10 cellular contexts compared by ENCODE assay signal in the genomic region with DNA sequence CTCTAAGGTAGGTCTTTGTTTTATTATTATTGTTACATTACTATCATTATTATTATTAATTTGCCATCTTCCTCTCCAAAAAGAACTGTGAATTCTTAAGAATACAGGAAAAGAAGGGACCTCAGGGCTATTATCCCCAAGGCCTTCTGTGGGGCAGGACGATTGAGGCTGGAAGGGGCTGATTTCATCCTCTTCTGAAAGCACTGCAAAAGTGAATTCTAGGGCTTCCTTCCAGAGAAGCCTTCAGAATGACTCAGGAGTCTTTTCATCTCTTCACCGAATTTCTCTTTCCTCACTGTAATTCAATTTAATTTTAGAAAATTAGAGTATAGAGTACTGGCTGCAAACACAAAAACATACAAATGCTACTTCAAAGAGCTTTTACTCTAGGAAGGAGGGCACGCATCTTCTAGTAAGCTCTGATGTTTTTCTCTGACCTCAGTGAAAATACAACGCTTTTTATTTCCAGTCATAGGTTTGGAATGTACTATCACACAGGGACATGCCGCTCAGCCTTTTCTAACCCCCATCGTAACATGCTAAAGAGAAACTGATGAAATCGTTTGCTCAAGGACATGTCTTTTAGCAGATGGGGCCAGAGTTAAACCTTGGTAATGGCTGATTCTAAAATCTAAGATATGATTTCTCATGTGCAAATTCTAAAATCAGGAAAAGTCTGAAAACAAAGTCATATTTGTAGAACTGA.
DNase-seq lines count a peak whose midpoint lies in the region; ATAC-seq and TF ChIP-seq lines count a peak whose summit lies in the region.
"Had no signal": no experiment of that assay in that cellular context is flagged by ENCODE, and none has a peak within 500 bp of the region (broad histone marks: within the 10 kb centered on the region; RNA-seq: fewer than 3 reads in every experiment).

No MANE protein-coding gene starts in this region.

- H4K20me1 ChIP-seq in HCT116 (ENCODE audit: insufficient read depth) (no peaks in the 10 kb centered on the region), hepatocyte (ENCODE audit: insufficient read depth, poor library complexity, severe bottlenecking) (no peaks in the 10 kb centered on the region)

- ATAC-seq in HCT116 (peak; percentile 77), HG02885 (IDR thresholded peaks at IDR 0.05; ENCODE audit: poor library complexity, unreplicated experiment) (no peak)

- peak overlapping the region; percentile 16; the same call in 1 of the 2 replicates for H3K9ac ChIP-seq in HCT116 (ENCODE audit: low read length)

- RAD21 ChIA-PET in HCT116 (lab: Charles Lee; ENCODE audit: low non-redundant PET in 1 of 2, low total read pairs in 2 of 2, uncharacterized antibody in 2 of 2, unreplicated experiment in 2 of 2) = no interaction called here

- no peak for TF ChIP-seq EP300 in stomach (IDR thresholded peaks at IDR 0.05)

- H3K27ac Mint-ChIP-seq in brain = peak overlapping the region in 4 of 5 experiments; percentile 44 to 84 (median 68)
- H3K27ac Mint-ChIP-seq: activated B cell treated with CpG ODN at 0.5 μM for 24 hours had no signal

- H3K79me2 ChIP-seq in HCT116 (ENCODE audit: insufficient read depth, low read length) (no peaks in the 10 kb centered on the region), hepatocyte (no peaks in the 10 kb centered on the region)

- peaks cover 3% of the 10 kb centered on the region for H3K27me3 Mint-ChIP-seq in brain

- no peaks in the 10 kb centered on the region for H3K36me3 Mint-ChIP-seq in brain

- H3K4me3 ChIP-seq in HCT116 (replicated peaks in 1 of 2; ENCODE audit: low read depth in 1 of 2, low read length in 2 of 2) (peak overlapping the region in 1 of 2 experiments; percentile 42; a peak in 3 of 4 replicates), hepatocyte (no peak overlapping the region), stomach (no peak overlapping the region), SJCRH30 (no peak overlapping the region)

- TF ChIP-seq POLR2A in HCT116 (IDR thresholded peaks at IDR 0.05; ENCODE audit: borderline replicate concordance, extremely low read depth, insufficient read depth, insufficient read length) = no peak
- TF ChIP-seq POLR2A in stomach (IDR thresholded peaks at IDR 0.05) = no peak

- CTCF ChIA-PET in HCT116 (lab: Charles Lee) = interaction anchor here (0.6 kb wide), 1 partner anchor 324 kb away, joined by 3 read pairs; no protein-coding TSS in a partner anchor

- TF ChIP-seq RAD21 in HCT116 (IDR thresholded peaks at IDR 0.05; ENCODE audit: low read depth) = no peak

- H3K4me1 Mint-ChIP-seq in brain = peaks cover 41% of the 10 kb centered on the region

- H3K27me3 ChIP-seq in HCT116 (ENCODE audit: insufficient read depth, low read length) (no peaks in the 10 kb centered on the region), hepatocyte (no peaks in the 10 kb centered on the region), stomach (no peaks in the 10 kb centered on the region), SJCRH30 (no peaks in the 10 kb centered on the region)

- no peaks in the 10 kb centered on the region for H3K36me3 ChIP-seq in HCT116 (ENCODE audit: control insufficient read depth in 1 of 2, insufficient read depth in 2 of 2, low read length in 2 of 2)
- no peaks in the 10 kb centered on the region for H3K36me3 ChIP-seq in hepatocyte (replicated peaks; ENCODE audit: insufficient read depth, low read depth)
- no peaks in the 10 kb centered on the region for H3K36me3 ChIP-seq in stomach
- no peaks in the 10 kb centered on the region for H3K36me3 ChIP-seq in SJCRH30

- intact Hi-C loops in HCT116 (cut with micrococcal nuclease) = no loop called here
- intact Hi-C loops in stomach (cut with DNase I; ENCODE audit: low total_unique reads) = no loop called here

- 37% methylated on average over 7 of the region's 7 CpGs for WGBS in hepatocyte (ENCODE audit: low lambda C conversion rate, missing lambda C conversion rate)
- 48 to 70% (median 64%) methylated on average over 7 of the region's 7 CpGs for WGBS in stomach, 5 donors

- DNase-seq in HCT116 (ENCODE audit: low read depth, low spot score) (no peak), hepatocyte (ENCODE audit: low spot score) (peak; percentile 49), stomach (no peak), HUDEP-2 (lab: John Stamatoyannopoulos, UW; ENCODE audit: unreplicated experiment in 76 of 76) (no peak), HuH-7.5 (ENCODE audit: low spot score) (no peak), SJCRH30 (no peak)
- DNase-seq: activated B cell treated with CpG ODN at 0.5 μM for 24 hours, NCI-H2107 had no signal

- H3K9me3 Mint-ChIP-seq in brain = peaks cover 0 to 11% (median 6%) of the 10 kb centered on the region in 5 experiments

- no peak overlapping the region for H3K4me3 Mint-ChIP-seq in brain
- H3K4me3 Mint-ChIP-seq: activated B cell treated with CpG ODN at 0.5 μM for 24 hours had no signal

- no peaks in the 10 kb centered on the region for H3K9me2 ChIP-seq in HCT116 (ENCODE audit: insufficient read depth)
- H3K9me2 ChIP-seq in hepatocyte (replicated peaks; ENCODE audit: insufficient read depth) = no peaks in the 10 kb centered on the region

- TF ChIP-seq CTCF in HCT116 (IDR thresholded peaks at IDR 0.05 in 2 of 3, conservative IDR thresholded peaks at IDR 0.05 in 1 of 3; ENCODE audit: borderline replicate concordance in 1 of 3, insufficient read depth in 1 of 3, low read depth in 2 of 3, low read length in 2 of 3) (no peak), brain (conservative IDR thresholded peaks at IDR 0.05) (no peak), hepatocyte (IDR thresholded peaks at IDR 0.05; ENCODE audit: poor library complexity) (no peak), stomach (IDR thresholded peaks at IDR 0.05) (no peak)

- H3K9me3 ChIP-seq in HCT116 (ENCODE audit: control insufficient read depth in 1 of 2, insufficient read depth in 1 of 2, low read depth in 1 of 2, low read length in 2 of 2) = no peaks in the 10 kb centered on the region
- no peaks in the 10 kb centered on the region for H3K9me3 ChIP-seq in hepatocyte (ENCODE audit: low read depth)
- H3K9me3 ChIP-seq in stomach = no peaks in the 10 kb centered on the region
- H3K9me3 ChIP-seq in SJCRH30 (replicated peaks) = no peaks in the 10 kb centered on the region

- peak overlapping the region; percentile 67 for H3K4me2 ChIP-seq in HCT116 (ENCODE audit: low read length)
- H3K4me2 ChIP-seq in hepatocyte = peak overlapping the region; percentile 54

- peaks cover 13 to 25% of the 10 kb centered on the region in 2 experiments for H3K4me1 ChIP-seq in HCT116 (ENCODE audit: control insufficient read depth in 1 of 2, insufficient read depth in 2 of 2, low read length in 2 of 2)
- peaks cover 9% of the 10 kb centered on the region for H3K4me1 ChIP-seq in hepatocyte (ENCODE audit: insufficient read depth)
- peaks cover 0 to 21% (median 8%) of the 10 kb centered on the region in 4 donors for H3K4me1 ChIP-seq in stomach
- no peaks in the 10 kb centered on the region for H3K4me1 ChIP-seq in SJCRH30

- BruUV-seq in HCT116 (replicated peaks; lab: Mats Ljungman, UMichigan) = no TSS peak

- POLR2A ChIA-PET in HCT116 (lab: Charles Lee) = interaction anchor here (0.5 kb wide), 1 partner anchor 155 kb away, joined by 3 read pairs; no protein-coding TSS in a partner anchor

- H3K27ac ChIP-seq in HCT116 (ENCODE audit: low read depth, low read length) (peak overlapping the region; percentile 36; the same call in 1 of the 2 replicates), hepatocyte (peak overlapping the region; percentile 85), stomach (peak overlapping the region; percentile 24 to 83 (median 66)), SJCRH30 (no peak overlapping the region)

- H2AFZ ChIP-seq in HCT116 (ENCODE audit: low read depth, low read length, poor library complexity, severe bottlenecking) (peak overlapping the region; percentile 92), hepatocyte (no peak overlapping the region)

TF ChIP-seq in HCT116, 20 proteins besides CTCF, POLR2A, EP300 and RAD21:
- peak; percentile 25; the same call in 1 of the 2 replicates for TF ChIP-seq MAX (IDR thresholded peaks at IDR 0.05)
- TF ChIP-seq ZBTB33 (IDR thresholded peaks at IDR 0.05; ENCODE audit: extremely low read depth, insufficient replicate concordance, low read length) = no peak
- peak; percentile 67 for TF ChIP-seq TCF7L2 (IDR thresholded peaks at IDR 0.05; ENCODE audit: borderline replicate concordance, extremely low read depth, insufficient read depth, insufficient read length)
- TF ChIP-seq, protein P1, sequence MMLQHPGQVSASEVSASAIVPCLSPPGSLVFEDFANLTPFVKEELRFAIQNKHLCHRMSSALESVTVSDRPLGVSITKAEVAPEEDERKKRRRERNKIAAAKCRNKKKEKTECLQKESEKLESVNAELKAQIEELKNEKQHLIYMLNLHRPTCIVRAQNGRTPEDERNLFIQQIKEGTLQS (IDR thresholded peaks at IDR 0.05) = no peak
- TF ChIP-seq ZFX (IDR thresholded peaks at IDR 0.05) = no peak
- 0 out of 2 replicates have a peak, but pooled peaks have one; percentile 13 for TF ChIP-seq CEBPB (IDR thresholded peaks at IDR 0.05; ENCODE audit: low read depth)
- peak; percentile 49 for TF ChIP-seq SP1 (IDR thresholded peaks at IDR 0.05; ENCODE audit: low read depth)
- TF ChIP-seq EZH2 (IDR thresholded peaks at IDR 0.05) = no peak
- no peak for TF ChIP-seq SIN3A (IDR thresholded peaks at IDR 0.05; ENCODE audit: low read depth)
- TF ChIP-seq CBX3 (IDR thresholded peaks at IDR 0.05; ENCODE audit: low read depth) = peak; percentile 37; the same call in 1 of the 2 replicates
- peak; percentile 51; the same call in 1 of the 2 replicates for TF ChIP-seq FOSL1 (IDR thresholded peaks at IDR 0.05; ENCODE audit: low read depth)
- TF ChIP-seq JUND (IDR thresholded peaks at IDR 0.05) = peak; percentile 27; the same call in 1 of the 2 replicates
- no peak for TF ChIP-seq YY1 (IDR thresholded peaks at IDR 0.05; ENCODE audit: extremely low read depth, insufficient replicate concordance, low read depth, low read length)
